19 cellular contexts compared by ENCODE assay signal in genomic region chr1:201652180-201652579, GRCh38.
DNase-seq lines count a peak whose midpoint lies in the region; ATAC-seq and TF ChIP-seq lines count a peak whose summit lies in the region.
"Had no signal": no experiment of that assay in that cellular context is flagged by ENCODE, and none has a peak within 500 bp of the region (broad histone marks: within the 10 kb centered on the region; RNA-seq: fewer than 3 reads in every experiment).

No MANE protein-coding gene starts in this region.

- ATAC-seq in right cardiac atrium (no peak), WTC11 (no peak), GM19324 (IDR thresholded peaks at IDR 0.05; ENCODE audit: low FRiP score, unreplicated experiment) (no peak)
- no peak for ATAC-seq in activated CD8-positive, alpha-beta T cell treated with anti-CD3 and anti-CD28 coated beads for 36 hours
- ATAC-seq: activated CD8-positive, alpha-beta T cell treated with anti-CD3 and anti-CD28 coated beads, Interleukin-2, amount 10 ng/mL, durations not matched to agents 7 days and 5 days had no signal

- intact Hi-C loops in left ventricle myocardium inferior (cut with micrococcal nuclease): no loop called here
- intact Hi-C loops in right cardiac atrium (cut with DNase I): no loop called here
- intact Hi-C loops in activated CD8-positive, alpha-beta T cell treated with anti-CD3 and anti-CD28 coated beads for 36 hours (cut with micrococcal nuclease): no loop called here

- DNase-seq in left ventricle myocardium inferior (no peak), right cardiac atrium (no peak), WTC11 (ENCODE audit: low spot score) (no peak), medulla oblongata (ENCODE audit: extremely low spot score) (peak; percentile 79), NCI-H1105 (lab: John Stamatoyannopoulos, UW) (no peak)
- DNase-seq in activated effector memory CD4-positive, alpha-beta T cell treated with Interleukin-2 at 50 U/mL for 16 hours: no peak
- no peak for DNase-seq in activated CD8-positive, alpha-beta T cell treated with anti-CD3 and anti-CD28 coated beads for 36 hours
- DNase-seq: ACHN; activated CD8-positive, alpha-beta T cell treated with anti-CD3 and anti-CD28 coated beads, Interleukin-2, amount 10 ng/mL, durations not matched to agents 7 days and 5 days; activated naive CD4-positive, alpha-beta T cell; activated T-cell treated with anti-CD3 and anti-CD28 coated beads, Interleukin-2, amount 50 U/mL, for 1 hour; CD4-positive, CD25-positive, alpha-beta regulatory T cell; DMS153; GF-D8; MM.1S; NCI-H187 treated with DMSO at 0.1 percent for 48 hours; T-helper 9 cell had no signal

- H3K9me3 ChIP-seq in left ventricle myocardium inferior (replicated peaks) (no peaks in the 10 kb centered on the region), right cardiac atrium (ENCODE audit: control insufficient read depth, low read length) (no peaks in the 10 kb centered on the region)

- no peak overlapping the region for H3K27ac Mint-ChIP-seq in WTC11
- H3K27ac Mint-ChIP-seq in activated CD8-positive, alpha-beta T cell treated with anti-CD3 and anti-CD28 coated beads for 36 hours: no peak overlapping the region
- H3K27ac Mint-ChIP-seq: activated CD8-positive, alpha-beta T cell treated with anti-CD3 and anti-CD28 coated beads, Interleukin-2, amount 10 ng/mL, durations not matched to agents 7 days and 5 days; CD4-positive, CD25-positive, alpha-beta regulatory T cell had no signal

- H3K4me3 ChIP-seq in left ventricle myocardium inferior (no peak overlapping the region), right cardiac atrium (ENCODE audit: low read length) (no peak overlapping the region)

- no peaks in the 10 kb centered on the region for H3K36me3 Mint-ChIP-seq in WTC11
- no peaks in the 10 kb centered on the region for H3K36me3 Mint-ChIP-seq in activated CD8-positive, alpha-beta T cell treated with anti-CD3 and anti-CD28 coated beads for 36 hours (ENCODE audit: low read depth)
- H3K36me3 Mint-ChIP-seq: CD4-positive, CD25-positive, alpha-beta regulatory T cell had no signal

- H3K4me3 Mint-ChIP-seq in WTC11: peak overlapping the region; percentile 79; the same call in 1 of the 2 replicates
- H3K4me3 Mint-ChIP-seq in activated CD8-positive, alpha-beta T cell treated with anti-CD3 and anti-CD28 coated beads for 36 hours: no peak overlapping the region
- H3K4me3 Mint-ChIP-seq: activated CD8-positive, alpha-beta T cell treated with anti-CD3 and anti-CD28 coated beads, Interleukin-2, amount 10 ng/mL, durations not matched to agents 7 days and 5 days; CD4-positive, CD25-positive, alpha-beta regulatory T cell; central memory CD8-positive, alpha-beta T cell had no signal

- H3K4me1 Mint-ChIP-seq in WTC11: peaks cover 57% of the 10 kb centered on the region
- no peaks in the 10 kb centered on the region for H3K4me1 Mint-ChIP-seq in activated CD8-positive, alpha-beta T cell treated with anti-CD3 and anti-CD28 coated beads for 36 hours (ENCODE audit: low read depth)
- H3K4me1 Mint-ChIP-seq: central memory CD8-positive, alpha-beta T cell had no signal

- 75% methylated on average over 5 of the region's 5 CpGs for WGBS in right cardiac atrium

- CTCF ChIA-PET in WTC11 (lab: Charles Lee): interaction anchor here (2.4 to 6.2 kb wide), 3 partner anchors 51 to 177 kb away, joined by 6 to 45 read pairs (median 42); partner anchors contain the start of gene IPO9
- CTCF ChIA-PET in activated CD8-positive, alpha-beta T cell treated with anti-CD3 and anti-CD28 coated beads for 36 hours (lab: Charles Lee): no interaction called here

- H3K4me1 ChIP-seq in left ventricle myocardium inferior: peaks cover 97% of the 10 kb centered on the region
- peaks cover 15% of the 10 kb centered on the region for H3K4me1 ChIP-seq in right cardiac atrium (ENCODE audit: control insufficient read depth, insufficient read depth, low read length)

- no peaks in the 10 kb centered on the region for H3K9me3 Mint-ChIP-seq in WTC11
- H3K9me3 Mint-ChIP-seq in activated CD8-positive, alpha-beta T cell treated with anti-CD3 and anti-CD28 coated beads for 36 hours: no peaks in the 10 kb centered on the region
- H3K9me3 Mint-ChIP-seq: central memory CD8-positive, alpha-beta T cell had no signal

- peak overlapping the region; percentile 14 for H3K27ac ChIP-seq in left ventricle myocardium inferior (replicated peaks)
- H3K27ac ChIP-seq in right cardiac atrium (ENCODE audit: low read length): no peak overlapping the region

- POLR2A ChIA-PET in WTC11 (lab: Charles Lee): interaction anchor here (0.9 to 1.2 kb wide), 2 partner anchors 24 to 38 kb away, joined by 4 read pairs; no protein-coding TSS in a partner anchor
- POLR2A ChIA-PET in activated CD8-positive, alpha-beta T cell treated with anti-CD3 and anti-CD28 coated beads for 36 hours (lab: Charles Lee): interaction anchor here (0.6 kb wide), 1 partner anchor 59 kb away, joined by 3 read pairs; no protein-coding TSS in a partner anchor

- peaks cover 5% of the 10 kb centered on the region for H3K27me3 Mint-ChIP-seq in WTC11 (ENCODE audit: low read depth)
- H3K27me3 Mint-ChIP-seq in activated CD8-positive, alpha-beta T cell treated with anti-CD3 and anti-CD28 coated beads for 36 hours: peaks cover 22% of the 10 kb centered on the region

- H3K36me3 ChIP-seq in left ventricle myocardium inferior: no peaks in the 10 kb centered on the region

- TF ChIP-seq CTCF in left ventricle myocardium inferior (IDR thresholded peaks at IDR 0.05; ENCODE audit: borderline replicate concordance) (no peak), WTC11 (IDR thresholded peaks at IDR 0.05) (no peak)
- no peak for TF ChIP-seq CTCF in activated CD8-positive, alpha-beta T cell treated with anti-CD3 and anti-CD28 coated beads for 36 hours (IDR thresholded peaks at IDR 0.05)

- H3K27me3 ChIP-seq in left ventricle myocardium inferior (ENCODE audit: low read depth) (no peaks in the 10 kb centered on the region), right cardiac atrium (ENCODE audit: control insufficient read depth, insufficient read depth) (no peaks in the 10 kb centered on the region)

TF ChIP-seq in WTC11, 78 proteins besides CTCF, POLR2A, EP300 and RAD21 (continues in another document):
- TF ChIP-seq NR3C1 (CRISPR knock-in tag; conservative IDR thresholded peaks at IDR 0.05; ENCODE audit: low read depth): no peak
- TF ChIP-seq, protein P1, sequence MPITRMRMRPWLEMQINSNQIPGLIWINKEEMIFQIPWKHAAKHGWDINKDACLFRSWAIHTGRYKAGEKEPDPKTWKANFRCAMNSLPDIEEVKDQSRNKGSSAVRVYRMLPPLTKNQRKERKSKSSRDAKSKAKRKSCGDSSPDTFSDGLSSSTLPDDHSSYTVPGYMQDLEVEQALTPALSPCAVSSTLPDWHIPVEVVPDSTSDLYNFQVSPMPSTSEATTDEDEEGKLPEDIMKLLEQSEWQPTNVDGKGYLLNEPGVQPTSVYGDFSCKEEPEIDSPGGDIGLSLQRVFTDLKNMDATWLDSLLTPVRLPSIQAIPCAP (CRISPR knock-in tag; IDR thresholded peaks at IDR 0.05): no peak
- no peak for TF ChIP-seq GRHL2 (CRISPR knock-in tag; IDR thresholded peaks at IDR 0.05; ENCODE audit: insufficient replicate concordance, severe bottlenecking)
- TF ChIP-seq ZNF121 (CRISPR knock-in tag; IDR thresholded peaks at IDR 0.05): no peak
- TF ChIP-seq KAT7 (CRISPR knock-in tag; IDR thresholded peaks at IDR 0.05; ENCODE audit: borderline replicate concordance): no peak
- no peak for TF ChIP-seq PRDM15 (CRISPR knock-in tag; IDR thresholded peaks at IDR 0.05)
- TF ChIP-seq, protein P2, sequence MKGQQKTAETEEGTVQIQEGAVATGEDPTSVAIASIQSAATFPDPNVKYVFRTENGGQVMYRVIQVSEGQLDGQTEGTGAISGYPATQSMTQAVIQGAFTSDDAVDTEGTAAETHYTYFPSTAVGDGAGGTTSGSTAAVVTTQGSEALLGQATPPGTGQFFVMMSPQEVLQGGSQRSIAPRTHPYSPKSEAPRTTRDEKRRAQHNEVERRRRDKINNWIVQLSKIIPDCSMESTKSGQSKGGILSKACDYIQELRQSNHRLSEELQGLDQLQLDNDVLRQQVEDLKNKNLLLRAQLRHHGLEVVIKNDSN (CRISPR knock-in tag; IDR thresholded peaks at IDR 0.05): no peak
- no peak for TF ChIP-seq ZNF317 (CRISPR knock-in tag; IDR thresholded peaks at IDR 0.05; ENCODE audit: borderline replicate concordance, low read depth)
- TF ChIP-seq EMX1 (CRISPR knock-in tag; IDR thresholded peaks at IDR 0.05): no peak
- TF ChIP-seq USF2 (CRISPR knock-in tag; IDR thresholded peaks at IDR 0.05): no peak
- no peak for TF ChIP-seq JUN (CRISPR knock-in tag; IDR thresholded peaks at IDR 0.05)
